ENCODE assay signal across 17 cellular contexts in the genomic region with DNA sequence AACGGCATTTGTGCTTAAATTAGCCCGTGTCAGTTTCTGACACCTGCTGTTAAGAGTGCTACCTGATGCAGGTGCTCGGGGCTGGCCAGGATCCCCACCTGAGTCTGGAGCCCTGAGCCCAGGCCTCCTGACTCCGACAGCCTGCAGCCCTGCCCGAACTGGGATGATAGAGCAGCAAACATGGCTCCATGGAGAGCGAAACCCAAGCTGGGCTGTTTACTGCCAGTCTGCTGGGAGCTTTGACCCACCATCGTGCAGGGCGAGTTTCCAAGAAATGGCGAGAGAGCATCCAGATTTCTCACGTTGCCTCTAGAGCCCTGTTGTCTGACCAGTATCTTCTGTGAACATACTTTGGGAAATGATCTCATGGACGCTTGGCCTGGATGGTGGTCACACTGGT.
DNase-seq lines count a peak whose midpoint lies in the region; ATAC-seq, FAIRE-seq and TF ChIP-seq lines count a peak whose summit lies in the region.
"Had no signal": no experiment of that assay in that cellular context is flagged by ENCODE, and none has a peak within 500 bp of the region (broad histone marks: within the 10 kb centered on the region; RNA-seq: fewer than 3 reads in every experiment).

No MANE protein-coding gene starts in this region.

- no peaks in the 10 kb centered on the region for H4K20me1 ChIP-seq in BLaER1
- H4K20me1 ChIP-seq in H1 (replicated peaks in 1 of 2; ENCODE audit: control insufficient read depth in 1 of 2, insufficient read depth in 2 of 2, low read length in 2 of 2) = no peaks in the 10 kb centered on the region

- POLR2A ChIA-PET in H1 (lab: Charles Lee; ENCODE audit: partially characterized antibody) = no interaction called here
- POLR2A ChIA-PET in HEK293T (lab: Yijun Ruan, JAX) = no interaction called here

- H3K4me2 ChIP-seq in BLaER1 (peak overlapping the region; percentile 98), H1 (ENCODE audit: insufficient read depth in 1 of 2, low read depth in 2 of 2, low read length in 2 of 2) (no peak overlapping the region), skeletal muscle satellite cell (ENCODE audit: low read length) (peak overlapping the region; percentile 39)

- H3K36me3 ChIP-seq in BLaER1 = peaks cover 32% of the 10 kb centered on the region
- no peaks in the 10 kb centered on the region for H3K36me3 ChIP-seq in H1 (ENCODE audit: control insufficient read depth in 2 of 4, insufficient read depth in 4 of 4, low read length in 3 of 4)
- no peaks in the 10 kb centered on the region for H3K36me3 ChIP-seq in skeletal muscle satellite cell (ENCODE audit: insufficient read depth, low read length)
- H3K36me3 ChIP-seq: HAP-1, SJCRH30 had no signal

- H4K8ac ChIP-seq in H1 (ENCODE audit: extremely low read depth, insufficient read depth, low read length) = no peak overlapping the region

- peak overlapping the region; percentile 81 for H2BK12ac ChIP-seq in H1 (ENCODE audit: low read depth, low read length)

- H4K5ac ChIP-seq in H1 (ENCODE audit: insufficient read length, low read depth, low read length) = no peak overlapping the region

- H3K27ac ChIP-seq in BLaER1 (peak overlapping the region; percentile 96), H1 (ENCODE audit: low read depth, low read length) (no peak overlapping the region)
- H3K27ac ChIP-seq: C4-2B, SJCRH30 had no signal

- H3K4ac ChIP-seq in H1 (replicated peaks; ENCODE audit: insufficient read length, low read depth, low read length) = no peak overlapping the region

- 0 out of 2 replicates have a peak overlapping the region, but pooled peaks have one; percentile 41 for H2BK5ac ChIP-seq in H1 (ENCODE audit: low read depth, low read length)

- H3K23ac ChIP-seq in H1 (ENCODE audit: insufficient read length) = no peak overlapping the region

- H2AFZ ChIP-seq in H1 (ENCODE audit: low read length) = no peak overlapping the region

- FAIRE-seq in H1 (lab: Jason Lieb, UNC) = no peak
- FAIRE-seq: A204.1, GM19239 had no signal

- H2BK15ac ChIP-seq in H1 (ENCODE audit: low read length) = no peak overlapping the region

- peaks cover 14% of the 10 kb centered on the region for H3K9me3 ChIP-seq in BLaER1
- H3K9me3 ChIP-seq in H1 (ENCODE audit: insufficient read depth in 2 of 2, low read depth in 1 of 2, low read length in 1 of 2) = no peaks in the 10 kb centered on the region
- H3K9me3 ChIP-seq in skeletal muscle satellite cell (replicated peaks; ENCODE audit: low read length) = no peaks in the 10 kb centered on the region
- H3K9me3 ChIP-seq: HAP-1, SJCRH30 had no signal

- TF ChIP-seq CTCF in H1 (IDR thresholded peaks at IDR 0.05; ENCODE audit: control extremely low read depth in 1 of 3, insufficient read depth in 1 of 3, low read depth in 1 of 3, low read length in 3 of 3) = no peak

- no peak for DNase-seq in H1 (ENCODE audit: low read depth in 1 of 2, low spot score in 2 of 2)
- DNase-seq in NCI-H2196 treated with DMSO at 0.1 percent for 48 hours (lab: John Stamatoyannopoulos, UW; ENCODE audit: unreplicated experiment) = no peak
- DNase-seq in HEK293T (ENCODE audit: extremely low spot score) = no peak
- no peak for DNase-seq in glomerular visceral epithelial cell (ENCODE audit: extremely low spot score)
- DNase-seq: NCI-H1105 treated with DMSO at 0.1 percent for 48 hours, NCI-H1694 treated with DMSO at 0.1 percent for 48 hours, NCI-H446, PC-3, SJCRH30 had no signal

- no peak overlapping the region for H3K56ac ChIP-seq in H1 (replicated peaks; ENCODE audit: insufficient read length, low read depth, low read length)

- WGBS in H1 (ENCODE audit: extremely low coverage in 1 of 2, insufficient coverage in 1 of 2, insufficient read length in 1 of 2, insufficient replicate concordance in 2 of 2, low coverage in 1 of 2, low lambda C conversion rate in 2 of 2, missing lambda C conversion rate in 1 of 2), 2 experiments = 93% methylated on average over 11 of the region's 11 CpGs; no CpG with 5 or more reads in 1 of the 2 experiments

- no peaks in the 10 kb centered on the region for H3K27me3 ChIP-seq in BLaER1
- no peaks in the 10 kb centered on the region for H3K27me3 ChIP-seq in H1 (replicated peaks in 1 of 4; ENCODE audit: control insufficient read depth in 3 of 4, extremely low read depth in 1 of 4, insufficient read depth in 3 of 4, low read length in 3 of 4)
- H3K27me3 ChIP-seq in skeletal muscle satellite cell (ENCODE audit: control insufficient read depth, insufficient read depth, low read length) = no peaks in the 10 kb centered on the region
- H3K27me3 ChIP-seq: SJCRH30 had no signal

- H3K23me2 ChIP-seq in H1 (ENCODE audit: low read depth, low read length) = no peaks in the 10 kb centered on the region

- H3K14ac ChIP-seq in H1 (ENCODE audit: insufficient read length) = no peak overlapping the region

- peak overlapping the region; percentile 34; the same call in 1 of the 2 replicates for H2AK5ac ChIP-seq in H1 (ENCODE audit: low read depth, low read length)

- no peak for TF ChIP-seq EP300 in H1 (IDR thresholded peaks at IDR 0.05; ENCODE audit: borderline replicate concordance in 1 of 2, low read depth in 2 of 2, low read length in 2 of 2)

- no peak for TF ChIP-seq POLR2A in H1 (IDR thresholded peaks at IDR 0.05; ENCODE audit: control extremely low read depth in 1 of 2, low read depth in 2 of 2, low read length in 2 of 2)

- no peaks in the 10 kb centered on the region for H3K79me2 ChIP-seq in H1 (ENCODE audit: control insufficient read depth in 1 of 2, insufficient read depth in 2 of 2, low read length in 2 of 2)

- H3K4me3 ChIP-seq in BLaER1 = peak overlapping the region; percentile 61
- H3K4me3 ChIP-seq in H1 (ENCODE audit: extremely low read depth in 1 of 4, insufficient read depth in 2 of 4, low read depth in 3 of 4, low read length in 4 of 4) = no peak overlapping the region
- H3K4me3 ChIP-seq in skeletal muscle satellite cell (ENCODE audit: low read length) = no peak overlapping the region
- H3K4me3 ChIP-seq: HAP-1, SJCRH30 had no signal

- no peak overlapping the region for H2BK20ac ChIP-seq in H1 (ENCODE audit: low read length)

- ATAC-seq in HG02759 (IDR thresholded peaks at IDR 0.05; ENCODE audit: unreplicated experiment) (peak; percentile 11), GM21619 (IDR thresholded peaks at IDR 0.05; ENCODE audit: unreplicated experiment) (no peak)
- ATAC-seq: PC-3 had no signal

- no peaks in the 10 kb centered on the region; the same call in 1 of the 2 replicates for H3K79me1 ChIP-seq in H1 (ENCODE audit: low read depth, low read length)

- TF ChIP-seq RAD21 in H1 (IDR thresholded peaks at IDR 0.05 in 1 of 2, conservative IDR thresholded peaks at IDR 0.05 in 1 of 2; ENCODE audit: low read depth in 2 of 2, low read length in 2 of 2) = no peak

- CTCF ChIA-PET in H1 (lab: Charles Lee; ENCODE audit: partially characterized antibody) = interaction anchor here (1.3 kb wide), 1 partner anchor 125 kb away, joined by 4 read pairs; no protein-coding TSS in a partner anchor
- CTCF ChIA-PET in HEK293T (lab: Yijun Ruan, JAX) = no interaction called here

- H4K91ac ChIP-seq in H1 (replicated peaks; ENCODE audit: insufficient read length, low read length) = no peak overlapping the region

- H3K4me1 ChIP-seq in BLaER1 (peaks cover 65% of the 10 kb centered on the region), H1 (replicated peaks in 1 of 4; ENCODE audit: control insufficient read depth in 3 of 4, insufficient read depth in 4 of 4, low read length in 3 of 4) (peaks cover 0 to 13% (median 7%) of the 10 kb centered on the region in 4 experiments; a peak in 6 of 7 replicates), skeletal muscle satellite cell (ENCODE audit: control insufficient read depth, insufficient read depth, low read length) (peaks cover 20% of the 10 kb centered on the region)
- H3K4me1 ChIP-seq: HAP-1, SJCRH30 had no signal

- H2BK120ac ChIP-seq in H1 (replicated peaks; ENCODE audit: low read depth, low read length) = no peak overlapping the region

- H3K18ac ChIP-seq in H1 (ENCODE audit: extremely low read depth, low read length) = no peak overlapping the region

- H3K9ac ChIP-seq in BLaER1 = peak overlapping the region; percentile 74
- no peak overlapping the region for H3K9ac ChIP-seq in H1 (replicated peaks in 1 of 4; ENCODE audit: extremely low read depth in 1 of 4, low read depth in 3 of 4, low read length in 3 of 4)
- no peak overlapping the region for H3K9ac ChIP-seq in skeletal muscle satellite cell (ENCODE audit: low read depth, low read length)

TF ChIP-seq in H1, 55 proteins besides CTCF, POLR2A, EP300 and RAD21 (continues in another document):
- no peak for TF ChIP-seq NRF1 (IDR thresholded peaks at IDR 0.05; ENCODE audit: low read depth, low read length)
- TF ChIP-seq BRCA1 (IDR thresholded peaks at IDR 0.05; ENCODE audit: low read depth, low read length) = no peak
- no peak for TF ChIP-seq SUZ12 (IDR thresholded peaks at IDR 0.05; ENCODE audit: low read length)
- TF ChIP-seq RFX5 (IDR thresholded peaks at IDR 0.05; ENCODE audit: borderline replicate concordance, low read depth, low read length) = no peak
- TF ChIP-seq, protein P1, sequence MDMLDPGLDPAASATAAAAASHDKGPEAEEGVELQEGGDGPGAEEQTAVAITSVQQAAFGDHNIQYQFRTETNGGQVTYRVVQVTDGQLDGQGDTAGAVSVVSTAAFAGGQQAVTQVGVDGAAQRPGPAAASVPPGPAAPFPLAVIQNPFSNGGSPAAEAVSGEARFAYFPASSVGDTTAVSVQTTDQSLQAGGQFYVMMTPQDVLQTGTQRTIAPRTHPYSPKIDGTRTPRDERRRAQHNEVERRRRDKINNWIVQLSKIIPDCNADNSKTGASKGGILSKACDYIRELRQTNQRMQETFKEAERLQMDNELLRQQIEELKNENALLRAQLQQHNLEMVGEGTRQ (IDR thresholded peaks at IDR 0.05; ENCODE audit: low read length) = no peak
- TF ChIP-seq BCL11A (IDR thresholded peaks at IDR 0.05; ENCODE audit: low read depth in 2 of 2, low read length in 2 of 2) = no peak

TF ChIP-seq in HEK293T, 16 proteins besides CTCF, POLR2A, EP300 and RAD21:
- TF ChIP-seq NFRKB (IDR thresholded peaks at IDR 0.05) (no peak), ARNT (IDR thresholded peaks at IDR 0.05) (no peak), FOXA1 (IDR thresholded peaks at IDR 0.05) (no peak), CTBP1 (IDR thresholded peaks at IDR 0.05; ENCODE audit: borderline replicate concordance) (no peak), L3MBTL2 (conservative IDR thresholded peaks at IDR 0.05) (no peak), FOXK2 (IDR thresholded peaks at IDR 0.05) (no peak), BHLHE40 (IDR thresholded peaks at IDR 0.05; ENCODE audit: borderline replicate concordance) (no peak), ELF4 (IDR thresholded peaks at IDR 0.05) (no peak), HDGF (IDR thresholded peaks at IDR 0.05; ENCODE audit: borderline replicate concordance) (no peak), FOXM1 (IDR thresholded peaks at IDR 0.05; ENCODE audit: borderline replicate concordance) (no peak), ZNF384 (IDR thresholded peaks at IDR 0.05) (no peak)

Comparison
In these comparisons a context has a peak if more than half of its experiments do, and no peak if none do; other contexts are left out.
1. H3K4me2 ChIP-seq: peak in BLaER1 (single experiment) and skeletal muscle satellite cell (single experiment); none in H1 (0 of 2).